ENCODE assay signal across 8 cellular contexts in genomic region chr17:80034654-80034976, GRCh38. TPM values are rescaled to one million over a fixed set of nuclear protein-coding genes. Genes with fewer than 3 reads are reported as not detected.
DNase-seq lines count a peak whose midpoint lies in the region; ATAC-seq and TF ChIP-seq lines count a peak whose summit lies in the region.

No MANE protein-coding gene starts in this region.

- TF ChIP-seq EP300 in upper lobe of left lung (IDR thresholded peaks at IDR 0.05) = no peak

- no peaks in the 10 kb centered on the region for H3K9me3 Mint-ChIP-seq in memory B cell

- 7 to 13% methylated on average over 6 of the region's 6 CpGs for WGBS in body of pancreas, 2 donors
- WGBS in upper lobe of left lung, 2 donors = 16 to 24% methylated on average over 6 of the region's 6 CpGs

- ATAC-seq in Right ventricle myocardium superior (ENCODE audit: poor library complexity) (no peak), body of pancreas (no peak), memory B cell (ENCODE audit: low read depth) (no peak), upper lobe of left lung (ENCODE audit: low FRiP score in 2 of 2) (no peak)

- no peaks in the 10 kb centered on the region for H3K36me3 ChIP-seq in cardiac muscle cell
- no peaks in the 10 kb centered on the region for H3K36me3 ChIP-seq in body of pancreas (replicated peaks in 1 of 2; ENCODE audit: insufficient read depth in 1 of 2, low read depth in 2 of 2)
- H3K36me3 ChIP-seq in upper lobe of left lung = no peaks in the 10 kb centered on the region

- no peaks in the 10 kb centered on the region for H3K27me3 Mint-ChIP-seq in memory B cell

- H3K4me1 ChIP-seq in cardiac muscle cell (ENCODE audit: low read depth) (no peaks in the 10 kb centered on the region), body of pancreas (peaks cover 45% of the 10 kb centered on the region), upper lobe of left lung (peaks cover 18 to 42% (median 27%) of the 10 kb centered on the region in 4 donors)

- no peaks in the 10 kb centered on the region for H3K27me3 ChIP-seq in cardiac muscle cell
- H3K27me3 ChIP-seq in body of pancreas = no peaks in the 10 kb centered on the region
- no peaks in the 10 kb centered on the region for H3K27me3 ChIP-seq in upper lobe of left lung

- no peak overlapping the region for H3K27ac Mint-ChIP-seq in memory B cell

- no peak overlapping the region for H3K27ac ChIP-seq in cardiac muscle cell
- peak overlapping the region in 3 of 4 donors; percentile 93 to 97 (median 95) for H3K27ac ChIP-seq in body of pancreas
- H3K27ac ChIP-seq in upper lobe of left lung = peak overlapping the region; percentile 64 to 84 (median 82)

- no peaks in the 10 kb centered on the region for H3K9me3 ChIP-seq in cardiac muscle cell (ENCODE audit: low read depth)
- H3K9me3 ChIP-seq in body of pancreas = no peaks in the 10 kb centered on the region
- H3K9me3 ChIP-seq in upper lobe of left lung = no peaks in the 10 kb centered on the region

- no peak for TF ChIP-seq CTCF in cardiac muscle cell (IDR thresholded peaks at IDR 0.05; ENCODE audit: low read depth, low read length)
- TF ChIP-seq CTCF in body of pancreas (IDR thresholded peaks at IDR 0.05) = no peak
- no peak for TF ChIP-seq CTCF in upper lobe of left lung (IDR thresholded peaks at IDR 0.05)

- peaks cover 9% of the 10 kb centered on the region for H3K4me1 Mint-ChIP-seq in memory B cell

- no peak for DNase-seq in cardiac muscle cell (ENCODE audit: low read depth in 1 of 2, low spot score in 1 of 2)
- DNase-seq in Right ventricle myocardium superior = no peak
- DNase-seq in body of pancreas = no peak
- DNase-seq in memory B cell (ENCODE audit: low spot score in 2 of 2) = no peak
- DNase-seq in upper lobe of left lung = no peak
- DNase-seq in NCI-H1092 (lab: John Stamatoyannopoulos, UW) = no peak
- DNase-seq in GM19238 (ENCODE audit: insufficient read length, low spot score) = no peak
- no peak for DNase-seq in activated CD8-positive, alpha-beta memory T cell treated with anti-CD3 and anti-CD28 coated beads, Interleukin-2, amount 50 U/mL, for 4 hours

- intact Hi-C loops in Right ventricle myocardium superior (cut with DNase I) = no loop called here
- intact Hi-C loops in body of pancreas (cut with DNase I) = no loop called here

- H3K4me3 ChIP-seq in cardiac muscle cell (peak overlapping the region; percentile 82), body of pancreas (peak overlapping the region in 1 of 2 donors; percentile 62), upper lobe of left lung (peak overlapping the region in 3 of 4 donors; percentile 72 to 94 (median 84))

- H3K4me3 Mint-ChIP-seq in memory B cell = peak overlapping the region; percentile 78

- TF ChIP-seq POLR2A in body of pancreas (IDR thresholded peaks at IDR 0.05) (no peak), upper lobe of left lung (IDR thresholded peaks at IDR 0.05) (peak in 1 of 4 donors; percentile 21)

- no peaks in the 10 kb centered on the region for H3K36me3 Mint-ChIP-seq in memory B cell

RNA-seq across cellular contexts. Expression of gene TBC1D16, which starts 1.1 kb away (rescaled TPM):
- total RNA-seq in cardiac muscle cell (30.3 and 37.5 TPM in 2 replicates), Right ventricle myocardium superior (14.0 TPM), body of pancreas (10 to 100 TPM; 21.0 to 37.2 TPM), upper lobe of left lung (10 to 100 TPM; 15.6 to 60.8 (median 24.1) TPM)
- 13.0 and 22.1 TPM in 2 replicates for polyA plus RNA-seq in cardiac muscle cell

RNA-seq across cellular contexts. Expression of gene CCDC40, which starts 1.8 kb away (rescaled TPM):
- total RNA-seq in cardiac muscle cell (8.0 and 11.3 TPM in 2 replicates), Right ventricle myocardium superior (4.5 TPM), body of pancreas (10 to 100 TPM in 1 of 2 donors, 1 to 10 TPM in 1; 2.9 to 13.5 TPM), upper lobe of left lung (10 to 100 TPM in 5 of 6 donors, 1 to 10 TPM in 1; 4.1 to 96.4 (median 24.2) TPM)
- polyA plus RNA-seq in cardiac muscle cell = 12.2 and 16.0 TPM in 2 replicates
